ENCODE assay signal across 8 cellular contexts in the genomic region with DNA sequence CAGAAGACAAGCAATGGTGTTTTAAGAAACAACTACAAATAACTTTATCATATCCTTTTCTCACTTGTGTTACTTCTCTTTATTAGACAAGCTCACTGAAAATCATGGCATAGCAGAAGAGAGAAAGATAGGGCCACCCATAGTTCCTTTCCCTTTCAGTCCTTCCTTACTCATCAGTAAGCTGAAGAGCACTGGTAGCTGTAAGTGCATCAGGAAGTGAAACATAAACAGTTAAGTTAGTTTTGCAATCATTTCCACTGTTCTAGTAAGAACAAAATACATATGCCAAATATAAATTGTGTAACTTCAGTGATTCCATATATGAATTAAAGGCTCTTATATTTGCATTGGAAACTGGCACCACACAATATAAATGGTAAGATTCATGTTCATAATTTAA.
DNase-seq lines count a peak whose midpoint lies in the region; ATAC-seq and TF ChIP-seq lines count a peak whose summit lies in the region.
"Had no signal": no experiment of that assay in that cellular context is flagged by ENCODE, and none has a peak within 500 bp of the region (broad histone marks: within the 10 kb centered on the region; RNA-seq: fewer than 3 reads in every experiment).

No MANE protein-coding gene starts in this region.

- ATAC-seq in GM19455 (IDR thresholded peaks at IDR 0.05; ENCODE audit: unreplicated experiment) = peak; percentile 94
- peak; percentile 88 for ATAC-seq in HG03196 (IDR thresholded peaks at IDR 0.05; ENCODE audit: unreplicated experiment)
- peak; percentile 71 for ATAC-seq in upper lobe of right lung

- TF ChIP-seq CTCF in choroid plexus epithelial cell (conservative IDR thresholded peaks at IDR 0.05; ENCODE audit: low read depth, low read length) (no peak), upper lobe of right lung (IDR thresholded peaks at IDR 0.05) (no peak), BE2C (IDR thresholded peaks at IDR 0.05; ENCODE audit: low read depth, low read length) (no peak)

- H3K4me3 ChIP-seq in choroid plexus epithelial cell (ENCODE audit: low read depth, low read length) = no peak overlapping the region
- H3K4me3 ChIP-seq in upper lobe of right lung = no peak overlapping the region
- no peak overlapping the region for H3K4me3 ChIP-seq in BE2C (ENCODE audit: low read depth, low read length)

- H3K27ac ChIP-seq in upper lobe of right lung = peak overlapping the region; percentile 69

- H3K27me3 ChIP-seq in upper lobe of right lung = no peaks in the 10 kb centered on the region
- H3K27me3 ChIP-seq in BE2C = no peaks in the 10 kb centered on the region

- H3K36me3 ChIP-seq in upper lobe of right lung (no peaks in the 10 kb centered on the region), BE2C (no peaks in the 10 kb centered on the region)

- H3K9me3 ChIP-seq in upper lobe of right lung (no peaks in the 10 kb centered on the region), BE2C (no peaks in the 10 kb centered on the region)

- H3K4me1 ChIP-seq in upper lobe of right lung (peaks cover 33% of the 10 kb centered on the region), BE2C (peaks cover 6% of the 10 kb centered on the region)

- intact Hi-C loops in upper lobe of right lung (cut with DNase I) = no loop called here

- DNase-seq in choroid plexus epithelial cell (ENCODE audit: low read depth) (peak; percentile 89), upper lobe of right lung (no peak), BE2C (no peak), NCI-H2029 (lab: John Stamatoyannopoulos, UW) (no peak), DMS114 treated with DMSO at 0.1 percent for 48 hours (lab: John Stamatoyannopoulos, UW; ENCODE audit: unreplicated experiment) (no peak)
- DNase-seq: NCI-H510A treated with DMSO at 0.1 percent for 48 hours had no signal
